In the genomic region with DNA sequence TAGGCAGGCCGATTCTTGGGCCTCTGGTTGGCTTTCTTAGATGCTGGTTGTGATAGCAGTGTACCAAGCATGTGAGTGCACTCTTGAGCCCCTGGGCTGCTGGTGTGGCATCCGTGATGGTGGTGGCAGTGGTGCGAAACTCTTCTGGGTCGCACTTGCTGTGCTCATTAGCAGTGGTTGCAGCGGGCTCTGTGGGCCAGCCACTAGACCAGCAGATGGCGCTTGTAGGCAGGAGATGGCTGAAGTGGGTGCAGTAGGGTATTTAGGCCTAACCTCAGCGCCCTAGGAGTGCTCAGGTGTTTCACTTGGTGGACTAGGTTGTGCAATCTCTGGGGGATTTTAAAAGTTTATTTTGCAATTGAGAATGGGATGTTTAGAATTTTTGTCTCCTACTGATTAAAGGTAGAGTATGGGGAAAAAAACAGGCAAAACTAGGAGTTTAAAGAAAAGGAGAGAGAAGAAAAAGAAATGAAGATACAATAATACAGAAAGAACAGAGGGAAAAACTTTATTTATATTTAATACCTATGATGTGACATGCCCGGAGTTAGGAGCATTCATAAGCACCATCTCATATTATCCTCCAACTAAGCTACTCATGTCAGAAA, we compare ENCODE assay signal across 8 cellular contexts. TPM values are rescaled to one million over a fixed set of nuclear protein-coding genes. Genes with fewer than 3 reads are reported as not detected.
DNase-seq lines count a peak whose midpoint lies in the region; ATAC-seq and TF ChIP-seq lines count a peak whose summit lies in the region.

No MANE protein-coding gene starts in this region.

- H3K4me1 ChIP-seq in body of pancreas = peaks cover 2% of the 10 kb centered on the region
- H3K4me1 ChIP-seq in sigmoid colon = peaks cover 0 to 10% (median 6%) of the 10 kb centered on the region in 4 donors

- intact Hi-C loops in body of pancreas (cut with DNase I) = no loop called here
- intact Hi-C loops in sigmoid colon (cut with DNase I) = no loop called here

- WGBS in body of pancreas, 2 donors = 14% methylated on average over 8 of the region's 8 CpGs
- 22 to 26% methylated on average over 8 of the region's 8 CpGs for WGBS in sigmoid colon, 2 donors

- H3K4me3 ChIP-seq in WERI-Rb-1 (ENCODE audit: low read depth, low read length) = no peak overlapping the region
- no peak overlapping the region for H3K4me3 ChIP-seq in body of pancreas
- no peak overlapping the region for H3K4me3 ChIP-seq in sigmoid colon

- TF ChIP-seq POLR2A in body of pancreas (IDR thresholded peaks at IDR 0.05) (no peak), sigmoid colon (IDR thresholded peaks at IDR 0.05) (no peak)

- H3K27me3 ChIP-seq in WERI-Rb-1 (ENCODE audit: insufficient read depth, low read depth, severe bottlenecking) (no peaks in the 10 kb centered on the region), body of pancreas (no peaks in the 10 kb centered on the region), sigmoid colon (no peaks in the 10 kb centered on the region)

- H3K27ac ChIP-seq in WERI-Rb-1 (no peak overlapping the region), body of pancreas (no peak overlapping the region), sigmoid colon (no peak overlapping the region)

- H3K36me3 ChIP-seq in WERI-Rb-1 (no peaks in the 10 kb centered on the region; the same call in 1 of the 2 replicates), body of pancreas (replicated peaks in 1 of 2; ENCODE audit: insufficient read depth in 1 of 2, low read depth in 2 of 2) (no peaks in the 10 kb centered on the region), sigmoid colon (peaks cover 0 to 3% (median 0%) of the 10 kb centered on the region in 4 donors)

- no peaks in the 10 kb centered on the region for H3K9me3 ChIP-seq in WERI-Rb-1 (ENCODE audit: severe bottlenecking)
- peaks cover 0 to 17% (median 0%) of the 10 kb centered on the region in 3 donors for H3K9me3 ChIP-seq in body of pancreas
- peaks cover 0 to 8% (median 0%) of the 10 kb centered on the region in 4 donors for H3K9me3 ChIP-seq in sigmoid colon

- TF ChIP-seq EP300 in sigmoid colon (IDR thresholded peaks at IDR 0.05) = no peak

- peak; percentile 51 for ATAC-seq in body of pancreas

- TF ChIP-seq CTCF in GM12874 (IDR thresholded peaks at IDR 0.05; ENCODE audit: insufficient read depth, low read depth, low read length) = peak; percentile 77
- peak; percentile 84 for TF ChIP-seq CTCF in WERI-Rb-1 (IDR thresholded peaks at IDR 0.05; ENCODE audit: low read depth, low read length)
- peak in 6 of 7 experiments; percentile 30 to 51 (median 40) for TF ChIP-seq CTCF in body of pancreas (IDR thresholded peaks at IDR 0.05)
- TF ChIP-seq CTCF in sigmoid colon (IDR thresholded peaks at IDR 0.05) = peak in 1 of 4 experiments; percentile 35

- peak; percentile 5 for DNase-seq in NCI-H1694 treated with DMSO at 0.1 percent for 48 hours (lab: John Stamatoyannopoulos, UW)
- DNase-seq in WERI-Rb-1 = peak; percentile 80
- DNase-seq in body of pancreas = peak; percentile 47 to 54 (median 52)
- peak; percentile 14 for DNase-seq in inferior parietal cortex (ENCODE audit: extremely low spot score)
- peak; percentile 61 to 68 for DNase-seq in stimulated activated CD4-positive, alpha-beta T cell treated with anti-CD3 and anti-CD28 coated beads, Interleukin-4, amount 100 ng/mL, for 4 hours
- DNase-seq in mesenteric fat pad (ENCODE audit: low spot score) = no peak
- DNase-seq in sigmoid colon = no peak

RNA-seq across cellular contexts. Expression of a gene that starts 4.3 kb away (rescaled TPM):
- 1 to 10 TPM; 3.6 to 9.1 TPM for total RNA-seq in body of pancreas
- 8.6 TPM for total RNA-seq in mesenteric fat pad
- 10 to 100 TPM; 10.2 to 14.0 (median 10.8) TPM for total RNA-seq in sigmoid colon
- 1 to 10 TPM in 2 of 3 donors, under 1 TPM in 1; 0.69 to 3.9 (median 1.2) TPM for polyA plus RNA-seq in sigmoid colon

RNA-seq across cellular contexts. Expression of a gene that starts 17.0 kb away (rescaled TPM):
- total RNA-seq in body of pancreas = 1 to 10 TPM; 6.6 to 7.5 TPM
- 13.9 TPM for total RNA-seq in mesenteric fat pad
- total RNA-seq in sigmoid colon = 10 to 100 TPM; 21.9 to 29.1 (median 22.8) TPM
- polyA plus RNA-seq in sigmoid colon = 10 to 100 TPM in 1 of 3 donors, 1 to 10 TPM in 2; 1.2 to 10.7 (median 1.8) TPM

RNA-seq across cellular contexts. Expression of a gene that starts 28.5 kb away (rescaled TPM):
- total RNA-seq in body of pancreas (10 to 100 TPM in 1 of 2 donors, 1 to 10 TPM in 1; 1.8 to 17.8 TPM), mesenteric fat pad (12.1 TPM), sigmoid colon (1 to 10 TPM; 1.9 to 7.4 (median 4.0) TPM)
- 10 to 100 TPM in 1 of 3 donors, 1 to 10 TPM in 2; 3.9 to 10.2 (median 6.7) TPM for polyA plus RNA-seq in sigmoid colon

RNA-seq across cellular contexts. Expression of a gene that starts 43.3 kb away (rescaled TPM):
- total RNA-seq in body of pancreas (1 to 10 TPM; 2.6 to 8.6 TPM), mesenteric fat pad (10.3 TPM), sigmoid colon (10 to 100 TPM; 21.3 to 28.1 (median 27.1) TPM)
- 10 to 100 TPM in 2 of 3 donors, 1 to 10 TPM in 1; 9.2 to 18.0 (median 11.4) TPM for polyA plus RNA-seq in sigmoid colon

RNA-seq across cellular contexts. Expression of a gene that starts 43.3 kb away (rescaled TPM):
- 1 to 10 TPM in 1 of 2 donors, not detected in 1; 3.9 TPM for total RNA-seq in body of pancreas
- total RNA-seq in mesenteric fat pad = 2.2 TPM
- total RNA-seq in sigmoid colon = 1 to 10 TPM in 3 of 4 donors, under 1 TPM in 1; 0.83 to 3.6 (median 2.8) TPM
- 1 to 10 TPM in 1 of 3 donors, not detected in 2; 1.2 TPM for polyA plus RNA-seq in sigmoid colon

Comparison
In these comparisons a context has a peak if more than half of its experiments do, and no peak if none do; other contexts are left out.
1. DNase-seq: peak in NCI-H1694 treated with DMSO at 0.1 percent for 48 hours (single experiment), WERI-Rb-1 (single experiment), body of pancreas (4 of 4), inferior parietal cortex (single experiment) and stimulated activated CD4-positive, alpha-beta T cell treated with anti-CD3 and anti-CD28 coated beads, Interleukin-4, amount 100 ng/mL, for 4 hours (2 of 2); none in mesenteric fat pad (single experiment) and sigmoid colon (single experiment).